Comparison of ENCODE assay signal across 1 cellular context in genomic region chr7:142798451-142799438, GRCh38.
TF ChIP-seq lines count a peak whose summit lies in the region.

No MANE protein-coding gene starts in this region.

TF ChIP-seq in GM12878, 131 proteins besides CTCF, POLR2A, EP300 and RAD21:
- TF ChIP-seq POLR2AphosphoS5 (IDR thresholded peaks at IDR 0.05; ENCODE audit: low read length): peak; percentile 31; the same call in 1 of the 2 replicates
- no peak for TF ChIP-seq LARP7 (IDR thresholded peaks at IDR 0.05)
- TF ChIP-seq, protein P1, sequence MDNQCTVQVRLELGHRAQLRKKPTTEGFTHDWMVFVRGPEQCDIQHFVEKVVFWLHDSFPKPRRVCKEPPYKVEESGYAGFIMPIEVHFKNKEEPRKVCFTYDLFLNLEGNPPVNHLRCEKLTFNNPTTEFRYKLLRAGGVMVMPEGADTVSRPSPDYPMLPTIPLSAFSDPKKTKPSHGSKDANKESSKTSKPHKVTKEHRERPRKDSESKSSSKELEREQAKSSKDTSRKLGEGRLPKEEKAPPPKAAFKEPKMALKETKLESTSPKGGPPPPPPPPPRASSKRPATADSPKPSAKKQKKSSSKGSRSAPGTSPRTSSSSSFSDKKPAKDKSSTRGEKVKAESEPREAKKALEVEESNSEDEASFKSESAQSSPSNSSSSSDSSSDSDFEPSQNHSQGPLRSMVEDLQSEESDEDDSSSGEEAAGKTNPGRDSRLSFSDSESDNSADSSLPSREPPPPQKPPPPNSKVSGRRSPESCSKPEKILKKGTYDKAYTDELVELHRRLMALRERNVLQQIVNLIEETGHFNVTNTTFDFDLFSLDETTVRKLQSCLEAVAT (IDR thresholded peaks at IDR 0.05): peak; percentile 96
- 0 out of 2 replicates have a peak, but pooled peaks have one; percentile 35 for TF ChIP-seq NKRF (conservative IDR thresholded peaks at IDR 0.05)
- TF ChIP-seq CHD4 (IDR thresholded peaks at IDR 0.05): no peak
- TF ChIP-seq, protein P2, sequence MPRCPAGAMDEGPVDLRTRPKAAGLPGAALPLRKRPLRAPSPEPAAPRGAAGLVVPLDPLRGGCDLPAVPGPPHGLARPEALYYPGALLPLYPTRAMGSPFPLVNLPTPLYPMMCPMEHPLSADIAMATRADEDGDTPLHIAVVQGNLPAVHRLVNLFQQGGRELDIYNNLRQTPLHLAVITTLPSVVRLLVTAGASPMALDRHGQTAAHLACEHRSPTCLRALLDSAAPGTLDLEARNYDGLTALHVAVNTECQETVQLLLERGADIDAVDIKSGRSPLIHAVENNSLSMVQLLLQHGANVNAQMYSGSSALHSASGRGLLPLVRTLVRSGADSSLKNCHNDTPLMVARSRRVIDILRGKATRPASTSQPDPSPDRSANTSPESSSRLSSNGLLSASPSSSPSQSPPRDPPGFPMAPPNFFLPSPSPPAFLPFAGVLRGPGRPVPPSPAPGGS (IDR thresholded peaks at IDR 0.05; ENCODE audit: borderline replicate concordance, insufficient read depth, low read depth, low read length, poor library complexity, severe bottlenecking): no peak
- TF ChIP-seq IKZF1 (conservative IDR thresholded peaks at IDR 0.05): 0 out of 2 replicates have a peak, but pooled peaks have one; percentile 14
- 0 out of 2 replicates have a peak, but pooled peaks have one; percentile 27 for TF ChIP-seq NBN (IDR thresholded peaks at IDR 0.05)
